ENCODE assay signal across 1 cellular context in the genomic region with DNA sequence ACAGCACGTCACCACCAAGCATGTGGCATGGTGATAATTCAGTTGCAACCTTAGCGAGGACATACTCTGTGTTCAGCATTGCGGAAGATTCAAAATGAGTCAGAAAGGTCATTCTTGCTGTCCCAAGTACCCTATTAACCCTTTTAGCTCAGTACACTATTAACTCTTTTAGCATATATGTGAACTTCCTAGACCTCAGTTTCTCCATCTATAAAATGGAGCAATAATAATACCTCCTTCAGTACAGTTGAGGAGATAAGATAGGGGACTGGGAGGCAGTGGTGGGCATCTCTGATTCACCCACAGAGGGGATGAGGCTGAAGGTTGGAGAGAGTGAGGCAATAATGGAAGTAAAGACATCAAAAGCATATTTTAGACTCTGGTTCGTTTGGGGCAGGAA.
TF ChIP-seq lines count a peak whose summit lies in the region.

No MANE protein-coding gene starts in this region.

TF ChIP-seq in K562, 482 proteins besides CTCF, POLR2A, EP300 and RAD21 (continued from another document):
- TF ChIP-seq, protein P1, sequence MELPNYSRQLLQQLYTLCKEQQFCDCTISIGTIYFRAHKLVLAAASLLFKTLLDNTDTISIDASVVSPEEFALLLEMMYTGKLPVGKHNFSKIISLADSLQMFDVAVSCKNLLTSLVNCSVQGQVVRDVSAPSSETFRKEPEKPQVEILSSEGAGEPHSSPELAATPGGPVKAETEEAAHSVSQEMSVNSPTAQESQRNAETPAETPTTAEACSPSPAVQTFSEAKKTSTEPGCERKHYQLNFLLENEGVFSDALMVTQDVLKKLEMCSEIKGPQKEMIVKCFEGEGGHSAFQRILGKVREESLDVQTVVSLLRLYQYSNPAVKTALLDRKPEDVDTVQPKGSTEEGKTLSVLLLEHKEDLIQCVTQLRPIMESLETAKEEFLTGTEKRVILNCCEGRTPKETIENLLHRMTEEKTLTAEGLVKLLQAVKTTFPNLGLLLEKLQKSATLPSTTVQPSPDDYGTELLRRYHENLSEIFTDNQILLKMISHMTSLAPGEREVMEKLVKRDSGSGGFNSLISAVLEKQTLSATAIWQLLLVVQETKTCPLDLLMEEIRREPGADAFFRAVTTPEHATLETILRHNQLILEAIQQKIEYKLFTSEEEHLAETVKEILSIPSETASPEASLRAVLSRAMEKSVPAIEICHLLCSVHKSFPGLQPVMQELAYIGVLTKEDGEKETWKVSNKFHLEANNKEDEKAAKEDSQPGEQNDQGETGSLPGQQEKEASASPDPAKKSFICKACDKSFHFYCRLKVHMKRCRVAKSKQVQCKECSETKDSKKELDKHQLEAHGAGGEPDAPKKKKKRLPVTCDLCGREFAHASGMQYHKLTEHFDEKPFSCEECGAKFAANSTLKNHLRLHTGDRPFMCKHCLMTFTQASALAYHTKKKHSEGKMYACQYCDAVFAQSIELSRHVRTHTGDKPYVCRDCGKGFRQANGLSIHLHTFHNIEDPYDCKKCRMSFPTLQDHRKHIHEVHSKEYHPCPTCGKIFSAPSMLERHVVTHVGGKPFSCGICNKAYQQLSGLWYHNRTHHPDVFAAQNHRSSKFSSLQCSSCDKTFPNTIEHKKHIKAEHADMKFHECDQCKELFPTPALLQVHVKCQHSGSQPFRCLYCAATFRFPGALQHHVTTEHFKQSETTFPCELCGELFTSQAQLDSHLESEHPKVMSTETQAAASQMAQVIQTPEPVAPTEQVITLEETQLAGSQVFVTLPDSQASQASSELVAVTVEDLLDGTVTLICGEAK (IDR thresholded peaks at IDR 0.05) = no peak
- TF ChIP-seq, protein P1 (CRISPR knock-in tag; IDR thresholded peaks at IDR 0.05) = no peak
- peak; percentile 84 for TF ChIP-seq ADNP (tag; IDR thresholded peaks at IDR 0.05)
- TF ChIP-seq RBM25 (IDR thresholded peaks at IDR 0.05; ENCODE audit: low read depth, low read length, severe bottlenecking) = peak; percentile 89
- TF ChIP-seq NCOA4 (IDR thresholded peaks at IDR 0.05; ENCODE audit: partially characterized antibody) = no peak
- no peak for TF ChIP-seq NR1H2 (CRISPR knock-in tag; IDR thresholded peaks at IDR 0.05)
- TF ChIP-seq NFIC (IDR thresholded peaks at IDR 0.05) = no peak
- no peak for TF ChIP-seq NFXL1 (CRISPR knock-in tag; IDR thresholded peaks at IDR 0.05)
- TF ChIP-seq HOXB6 (CRISPR knock-in tag; IDR thresholded peaks at IDR 0.05; ENCODE audit: borderline replicate concordance) = no peak
- TF ChIP-seq ZNF12 (CRISPR knock-in tag; IDR thresholded peaks at IDR 0.05) = no peak
- no peak for TF ChIP-seq DACH1 (IDR thresholded peaks at IDR 0.05; ENCODE audit: partially characterized antibody)
- no peak for TF ChIP-seq ZNF124 (CRISPR knock-in tag; IDR thresholded peaks at IDR 0.05)
- TF ChIP-seq CBX1 (IDR thresholded peaks at IDR 0.05; ENCODE audit: low read depth) = no peak
- TF ChIP-seq, protein P2, sequence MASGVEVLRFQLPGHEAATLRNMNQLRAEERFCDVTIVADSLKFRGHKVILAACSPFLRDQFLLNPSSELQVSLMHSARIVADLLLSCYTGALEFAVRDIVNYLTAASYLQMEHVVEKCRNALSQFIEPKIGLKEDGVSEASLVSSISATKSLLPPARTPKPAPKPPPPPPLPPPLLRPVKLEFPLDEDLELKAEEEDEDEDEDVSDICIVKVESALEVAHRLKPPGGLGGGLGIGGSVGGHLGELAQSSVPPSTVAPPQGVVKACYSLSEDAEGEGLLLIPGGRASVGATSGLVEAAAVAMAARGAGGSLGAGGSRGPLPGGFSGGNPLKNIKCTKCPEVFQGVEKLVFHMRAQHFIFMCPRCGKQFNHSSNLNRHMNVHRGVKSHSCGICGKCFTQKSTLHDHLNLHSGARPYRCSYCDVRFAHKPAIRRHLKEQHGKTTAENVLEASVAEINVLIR (CRISPR knock-in tag; IDR thresholded peaks at IDR 0.05) = no peak
- TF ChIP-seq SIRT6 (IDR thresholded peaks at IDR 0.05; ENCODE audit: low read depth, low read length) = no peak
- TF ChIP-seq KAT8 (IDR thresholded peaks at IDR 0.05; ENCODE audit: low read depth) = no peak
- no peak for TF ChIP-seq STAG1 (CRISPR knock-in tag; IDR thresholded peaks at IDR 0.05; ENCODE audit: borderline replicate concordance)
- no peak for TF ChIP-seq ATF1 (CRISPR knock-in tag; IDR thresholded peaks at IDR 0.05)
- TF ChIP-seq ATF1 (tag; IDR thresholded peaks at IDR 0.05) = no peak
- no peak for TF ChIP-seq ZFP1 (CRISPR knock-in tag; IDR thresholded peaks at IDR 0.05)
